8 cellular contexts compared by ENCODE assay signal in genomic region chr3:171028025-171028778, GRCh38. TPM values are rescaled to one million over a fixed set of nuclear protein-coding genes. Genes with fewer than 3 reads are reported as not detected.
DNase-seq lines count a peak whose midpoint lies in the region; ATAC-seq, FAIRE-seq and TF ChIP-seq lines count a peak whose summit lies in the region.

No MANE protein-coding gene starts in this region.

- H3K27me3 ChIP-seq in thoracic aorta (replicated peaks; ENCODE audit: insufficient read depth): no peaks in the 10 kb centered on the region

- no peaks in the 10 kb centered on the region for H3K9me3 Mint-ChIP-seq in activated T-cell treated with anti-CD3 and anti-CD28 coated beads, Interleukin-2, amount 50 U/mL, for 4 hours
- no peaks in the 10 kb centered on the region for H3K9me3 Mint-ChIP-seq in natural killer cell

- H3K27me3 Mint-ChIP-seq in activated T-cell treated with anti-CD3 and anti-CD28 coated beads, Interleukin-2, amount 50 U/mL, for 4 hours (ENCODE audit: low read depth): peaks cover 21% of the 10 kb centered on the region
- H3K27me3 Mint-ChIP-seq in natural killer cell (ENCODE audit: low read depth in 2 of 2): peaks cover 17 to 21% of the 10 kb centered on the region in 2 donors

- ATAC-seq in activated T-cell treated with anti-CD3 and anti-CD28 coated beads, Interleukin-2, amount 50 U/mL, for 4 hours: peak; percentile 85 to 88
- peak; percentile 64 to 80 (median 78) for ATAC-seq in natural killer cell
- ATAC-seq in thoracic aorta (ENCODE audit: insufficient number of reproducible peaks, low FRiP score, low read depth): no peak
- ATAC-seq in HG03457 (IDR thresholded peaks at IDR 0.05; ENCODE audit: unreplicated experiment): no peak

- peak overlapping the region; percentile 0; the same call in 1 of the 2 replicates for H3K4me3 ChIP-seq in GM08714 (ENCODE audit: low read length)
- peak overlapping the region; percentile 53 for H3K4me3 ChIP-seq in thoracic aorta

- DNase-seq in HT1080 (ENCODE audit: low read depth) (peak; percentile 29), fibroblast of gingiva (ENCODE audit: low read depth) (peak; percentile 91), natural killer cell (peak; percentile 21), thoracic aorta (ENCODE audit: low spot score) (no peak), GM12892 (ENCODE audit: insufficient read length) (no peak)
- DNase-seq in activated T-cell treated with anti-CD3 and anti-CD28 coated beads, Interleukin-2, amount 50 U/mL, for 4 hours: peak; percentile 9

- TF ChIP-seq CTCF in natural killer cell (IDR thresholded peaks at IDR 0.05) (no peak), thoracic aorta (IDR thresholded peaks at IDR 0.05) (no peak)

- TF ChIP-seq POLR2A in GM12892 (IDR thresholded peaks at IDR 0.05; ENCODE audit: low read depth, low read length): no peak

- no peak overlapping the region for H3K27ac Mint-ChIP-seq in natural killer cell

- peak overlapping the region in 1 of 2 donors; percentile 37 for H3K27ac ChIP-seq in thoracic aorta

- no peaks in the 10 kb centered on the region for H3K4me1 Mint-ChIP-seq in activated T-cell treated with anti-CD3 and anti-CD28 coated beads, Interleukin-2, amount 50 U/mL, for 4 hours (ENCODE audit: low read depth)
- H3K4me1 Mint-ChIP-seq in natural killer cell: no peaks in the 10 kb centered on the region

- intact Hi-C loops in natural killer cell (cut with micrococcal nuclease): no loop called here

- H3K36me3 Mint-ChIP-seq in activated T-cell treated with anti-CD3 and anti-CD28 coated beads, Interleukin-2, amount 50 U/mL, for 4 hours (ENCODE audit: insufficient read depth): no peaks in the 10 kb centered on the region
- H3K36me3 Mint-ChIP-seq in natural killer cell: no peaks in the 10 kb centered on the region

- FAIRE-seq in GM12892 (lab: Jason Lieb, UNC): no peak

- H3K4me1 ChIP-seq in thoracic aorta (ENCODE audit: control insufficient read depth in 1 of 2, low read depth in 2 of 2): peaks cover 0 to 14% of the 10 kb centered on the region in 2 donors

- H3K4me3 Mint-ChIP-seq in activated T-cell treated with anti-CD3 and anti-CD28 coated beads, Interleukin-2, amount 50 U/mL, for 4 hours: no peak overlapping the region
- no peak overlapping the region for H3K4me3 Mint-ChIP-seq in natural killer cell

- no peaks in the 10 kb centered on the region for H3K36me3 ChIP-seq in thoracic aorta

- H3K9me3 ChIP-seq in thoracic aorta: no peaks in the 10 kb centered on the region

RNA-seq across cellular contexts. Expression of gene SLC2A2, which starts 1.7 kb away (rescaled TPM):
- total RNA-seq in HT1080 (2014; rRNA removed; shearing (Covaris generic)): not detected in 2 replicates
- polyA plus RNA-seq in HT1080 (2015; cell fraction: cytosol; rRNA removed): not detected in 2 replicates
- 0.03 TPM in 1 of 2 replicates, not detected in the other for polyA plus RNA-seq in HT1080 (2015; cell fraction: nucleus; rRNA removed)
- total RNA-seq in activated T-cell treated with anti-CD3 and anti-CD28 coated beads, Interleukin-2, amount 50 U/mL, for 4 hours: under 1 TPM in 2 of 3 donors, not detected in 1; 0.18 to 0.20 TPM
- total RNA-seq in natural killer cell (not detected), thoracic aorta (not detected)
- not detected for polyA plus RNA-seq in GM12892 (2012; ENCODE audit: missing spikeins)

Comparison
In these comparisons a context has a peak if more than half of its experiments do, and no peak if none do; other contexts are left out.
1. DNase-seq: peak in HT1080 (single experiment), activated T-cell treated with anti-CD3 and anti-CD28 coated beads, Interleukin-2, amount 50 U/mL, for 4 hours (single experiment), fibroblast of gingiva (single experiment) and natural killer cell (single experiment); none in thoracic aorta (single experiment) and GM12892 (single experiment).
2. ATAC-seq: peak in activated T-cell treated with anti-CD3 and anti-CD28 coated beads, Interleukin-2, amount 50 U/mL, for 4 hours (2 of 2) and natural killer cell (3 of 3); none in thoracic aorta (single experiment) and HG03457 (single experiment).